24 cellular contexts compared by ENCODE assay signal in the genomic region with DNA sequence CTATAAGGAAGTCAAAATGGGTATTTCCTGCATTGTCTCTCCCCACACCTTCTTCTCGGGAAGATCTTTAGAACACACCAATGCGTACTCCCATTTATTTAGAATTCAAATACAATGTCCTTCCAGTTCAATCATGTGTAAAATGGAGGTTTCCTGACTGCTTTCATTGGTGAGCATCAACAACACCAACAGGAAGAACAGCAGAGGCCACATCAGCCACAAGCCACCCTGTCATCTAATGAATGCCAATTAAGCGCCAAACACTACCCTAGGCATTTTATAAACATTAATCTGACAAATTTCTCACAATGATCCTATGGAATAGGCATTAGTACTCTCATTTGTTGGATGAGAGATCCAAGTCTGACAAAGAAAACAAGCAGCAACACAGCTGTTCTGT.
"Had no signal": no experiment of that assay in that cellular context is flagged by ENCODE, and none has a peak within 500 bp of the region (broad histone marks: within the 10 kb centered on the region; RNA-seq: fewer than 3 reads in every experiment).

No MANE protein-coding gene starts in this region.

- H3K4me1 Mint-ChIP-seq: activated naive CD8-positive, alpha-beta T cell treated with anti-CD3 and anti-CD28 coated beads, Interleukin-2, amount 50 U/mL, for 24 hours; neural crest cell had no signal

- H3K27me3 Mint-ChIP-seq: activated naive CD8-positive, alpha-beta T cell treated with anti-CD3 and anti-CD28 coated beads, Interleukin-2, amount 50 U/mL, for 24 hours had no signal

- H3K4me3 Mint-ChIP-seq: activated naive CD4-positive, alpha-beta T cell treated with anti-CD3 and anti-CD28 coated beads, Interleukin-2, amount 10 ng/mL, durations not matched to agents 7 days and 5 days; activated naive CD8-positive, alpha-beta T cell treated with anti-CD3 and anti-CD28 coated beads, Interleukin-2, amount 50 U/mL, for 24 hours; activated T-helper 1 cell treated with anti-CD3 and anti-CD28 coated beads, Interleukin-12 subunit alpha, Interleukin-12 subunit beta, Interleukin-2, Interleukin-4 antibody, amounts not matched to agents 30 ng/mL and 10 ng/mL and 1 ng/mL, durations not matched to agents 14 hours and 24 hours and 36 hours; neural crest cell had no signal

- H3K36me3 Mint-ChIP-seq: activated naive CD4-positive, alpha-beta T cell treated with anti-CD3 and anti-CD28 coated beads, Interleukin-2, amount 10 ng/mL, durations not matched to agents 7 days and 5 days had no signal

- H3K27ac Mint-ChIP-seq: activated naive CD4-positive, alpha-beta T cell treated with anti-CD3 and anti-CD28 coated beads, Interleukin-2, amount 10 ng/mL, durations not matched to agents 7 days and 5 days; activated naive CD8-positive, alpha-beta T cell treated with anti-CD3 and anti-CD28 coated beads, Interleukin-2, amount 50 U/mL, for 24 hours; activated T-helper 1 cell treated with anti-CD3 and anti-CD28 coated beads, Interleukin-12 subunit alpha, Interleukin-12 subunit beta, Interleukin-2, Interleukin-4 antibody, amounts not matched to agents 30 ng/mL and 10 ng/mL and 1 ng/mL, durations not matched to agents 14 hours and 24 hours and 36 hours had no signal

- H3K27me3 ChIP-seq: breast epithelium, esophagus squamous epithelium, right atrium auricular region, spleen, tibial nerve had no signal

- H3K9me3 ChIP-seq: breast epithelium, esophagus squamous epithelium, spleen, tibial nerve had no signal

- DNase-seq: activated CD4-positive, alpha-beta T cell treated with anti-CD3 and anti-CD28 coated beads for 48 hours; activated gamma-delta T cell; activated naive CD4-positive, alpha-beta T cell treated with anti-CD3 and anti-CD28 coated beads, Interleukin-2, amount 10 ng/mL, durations not matched to agents 7 days and 5 days; activated naive CD8-positive, alpha-beta T cell treated with anti-CD3 and anti-CD28 coated beads, Interleukin-2, amount 50 U/mL, for 24 hours; activated T-cell treated with anti-CD3 and anti-CD28 coated beads, Interleukin-2, amount 50 U/mL, for 1 hour; amygdala; dermis blood vessel endothelial cell; effector CD4-positive, alpha-beta T cell; esophagus squamous epithelium; foreskin melanocyte; islet precursor cell; left cardiac atrium; left ventricle myocardium superior; occipital lobe; spleen; stimulated activated naive CD4-positive, alpha-beta T cell treated with Interleukin-2 at 50 U/mL for 16 hours; T-helper 9 cell had no signal

- H3K27ac ChIP-seq: breast epithelium, epithelial cell of prostate, esophagus squamous epithelium, right atrium auricular region, spleen, tibial nerve, VCaP had no signal

- H3K9me3 Mint-ChIP-seq: activated naive CD8-positive, alpha-beta T cell treated with anti-CD3 and anti-CD28 coated beads, Interleukin-2, amount 50 U/mL, for 24 hours; activated T-helper 1 cell treated with anti-CD3 and anti-CD28 coated beads, Interleukin-12 subunit alpha, Interleukin-12 subunit beta, Interleukin-2, Interleukin-4 antibody, amounts not matched to agents 30 ng/mL and 10 ng/mL and 1 ng/mL, durations not matched to agents 14 hours and 24 hours and 36 hours had no signal

- ATAC-seq: activated naive CD8-positive, alpha-beta T cell treated with anti-CD3 and anti-CD28 coated beads, Interleukin-2, amount 50 U/mL, for 24 hours; left cardiac atrium; left ventricle myocardium superior had no signal

- H3K36me3 ChIP-seq: breast epithelium, esophagus squamous epithelium, right atrium auricular region, spleen, tibial nerve had no signal

- H3K4me1 ChIP-seq: breast epithelium, esophagus squamous epithelium, right atrium auricular region, spleen had no signal

- H3K4me3 ChIP-seq: breast epithelium, esophagus squamous epithelium, right atrium auricular region, spleen, tibial nerve had no signal
